In genomic region chr2:200615247-200615646, GRCh38 we compare ENCODE assay signal across 10 cellular contexts. TPM values are rescaled to one million over a fixed set of nuclear protein-coding genes. Genes with fewer than 3 reads are reported as not detected.
DNase-seq lines count a peak whose midpoint lies in the region; ATAC-seq, FAIRE-seq and TF ChIP-seq lines count a peak whose summit lies in the region.
"Had no signal": no experiment of that assay in that cellular context is flagged by ENCODE, and none has a peak within 500 bp of the region (broad histone marks: within the 10 kb centered on the region; RNA-seq: fewer than 3 reads in every experiment).

No MANE protein-coding gene starts in this region.

- H3K27ac ChIP-seq in GM12878 (ENCODE audit: control insufficient read depth, insufficient read depth) = no peak overlapping the region
- H3K27ac ChIP-seq in right lobe of liver = peak overlapping the region; percentile 30 to 62 (median 33)
- H3K27ac ChIP-seq in tibial artery = no peak overlapping the region

- TF ChIP-seq CTCF in GM12878 (IDR thresholded peaks at IDR 0.05 in 2 of 3, conservative IDR thresholded peaks at IDR 0.05 in 1 of 3; ENCODE audit: control insufficient read depth in 2 of 3, extremely low read depth in 1 of 3, insufficient read depth in 1 of 3, low read depth in 3 of 3, low read length in 3 of 3) = no peak
- TF ChIP-seq CTCF in right lobe of liver (IDR thresholded peaks at IDR 0.05) = peak in 1 of 4 donors; percentile 19
- no peak for TF ChIP-seq CTCF in tibial artery (IDR thresholded peaks at IDR 0.05)

- CTCF ChIA-PET in GM12878 (lab: Yijun Ruan, JAX) = interaction anchor here (0.9 to 1.2 kb wide), 3 partner anchors 14 to 144 kb away, joined by 3 read pairs; no protein-coding TSS in a partner anchor

- no peak for FAIRE-seq in GM12878 (lab: Jason Lieb, UNC)

- H3K9me3 ChIP-seq in GM12878 (replicated peaks; ENCODE audit: control insufficient read depth, insufficient read depth, low read length) (no peaks in the 10 kb centered on the region), right lobe of liver (no peaks in the 10 kb centered on the region), tibial artery (no peaks in the 10 kb centered on the region)

- POLR2A ChIA-PET in GM12878 (lab: Charles Lee) = no interaction called here

- SMC1A ChIA-PET in GM12878 (lab: Charles Lee; ENCODE audit: uncharacterized antibody, unreplicated experiment) = interaction anchor here (1.6 kb wide), 1 partner anchor 145 kb away, joined by 4 read pairs; no protein-coding TSS in a partner anchor

- H3K79me2 ChIP-seq in GM12878 (ENCODE audit: control insufficient read depth, insufficient read depth, low read length) = no peaks in the 10 kb centered on the region

- TF ChIP-seq POLR2A in GM12878 (IDR thresholded peaks at IDR 0.05; ENCODE audit: low read depth, low read length) (no peak), right lobe of liver (IDR thresholded peaks at IDR 0.05) (no peak)

- ATAC-seq in GM18498 (IDR thresholded peaks at IDR 0.05; ENCODE audit: unreplicated experiment) (peak; percentile 43), GM12878 (peak; percentile 65), right lobe of liver (peak; percentile 9 to 43 (median 18)), GM18870 (IDR thresholded peaks at IDR 0.05; ENCODE audit: unreplicated experiment) (no peak)

- 27% methylated on average over 1 of the region's 1 CpG for WGBS in GM12878 (ENCODE audit: insufficient coverage, insufficient replicate concordance, low lambda C conversion rate, missing lambda C conversion rate)
- 38% methylated on average over 1 of the region's 1 CpG for WGBS in right lobe of liver (ENCODE audit: insufficient coverage, low coverage, low lambda C conversion rate, missing lambda C conversion rate)

- H2AFZ ChIP-seq in GM12878 (ENCODE audit: control insufficient read depth, low read depth, low read length) = no peak overlapping the region

- BruUV-seq in GM12878 (replicated peaks; lab: Mats Ljungman, UMichigan) = no TSS peak

- no peak overlapping the region for H3K4me2 ChIP-seq in GM12878 (ENCODE audit: control insufficient read depth, insufficient read depth)

- DNase-seq in Kasumi-1 (lab: John Stamatoyannopoulos, UW) (peak; percentile 40 to 57), GM12878 (ENCODE audit: low read depth, low spot score) (no peak), right lobe of liver (no peak), tibial artery (no peak), NCI-H526 treated with DMSO at 0.1 percent for 48 hours (lab: John Stamatoyannopoulos, UW) (no peak)
- no peak for DNase-seq in stimulated activated CD4-positive, alpha-beta T cell treated with anti-CD3 and anti-CD28 coated beads, Interleukin-4, amount 100 ng/mL, for 4 hours
- DNase-seq: GDM1, Karpas-422 had no signal

- TF ChIP-seq EP300 in GM12878 (IDR thresholded peaks at IDR 0.05; ENCODE audit: borderline replicate concordance in 1 of 2, control insufficient read depth in 1 of 2, low read depth in 2 of 2, low read length in 2 of 2) = no peak

- no peaks in the 10 kb centered on the region for H4K20me1 ChIP-seq in GM12878 (ENCODE audit: control insufficient read depth, insufficient read depth)

- peaks cover 5% of the 10 kb centered on the region for H3K4me1 ChIP-seq in GM12878 (ENCODE audit: control insufficient read depth, insufficient read depth, low read length)
- H3K4me1 ChIP-seq in right lobe of liver = peaks cover 0 to 82% (median 32%) of the 10 kb centered on the region in 4 donors
- H3K4me1 ChIP-seq in tibial artery = no peaks in the 10 kb centered on the region

- H3K27me3 ChIP-seq in GM12878 (replicated peaks in 1 of 2; ENCODE audit: control insufficient read depth in 2 of 2, insufficient read depth in 2 of 2, low read length in 1 of 2) (no peaks in the 10 kb centered on the region; a peak in 1 of 4 replicates), right lobe of liver (no peaks in the 10 kb centered on the region), tibial artery (no peaks in the 10 kb centered on the region)

- no peak overlapping the region for H3K9ac ChIP-seq in GM12878 (ENCODE audit: control insufficient read depth, insufficient read depth, low read length)

- RAD21 ChIA-PET in GM12878 (lab: Charles Lee; ENCODE audit: unreplicated experiment) = interaction anchor here (0.6 kb wide), 1 partner anchor 137 kb away, joined by 3 read pairs; no protein-coding TSS in a partner anchor

- in situ Hi-C loops in GM12878 (cut with MboI) = no loop called here

- no peak for TF ChIP-seq RAD21 in GM12878 (IDR thresholded peaks at IDR 0.05; ENCODE audit: insufficient read depth, low read depth, low read length)

- no peaks in the 10 kb centered on the region for H3K36me3 ChIP-seq in GM12878 (ENCODE audit: control insufficient read depth in 2 of 2, insufficient read depth in 2 of 2, low read length in 1 of 2)
- peaks cover 0 to 96% (median 35%) of the 10 kb centered on the region in 4 donors for H3K36me3 ChIP-seq in right lobe of liver
- peaks cover 0 to 15% (median 0%) of the 10 kb centered on the region in 3 donors for H3K36me3 ChIP-seq in tibial artery

- intact Hi-C loops in GM12878 (cut with micrococcal nuclease; ENCODE audit: unreplicated experiment) = no loop called here
- intact Hi-C loops in right lobe of liver (cut with DNase I) = no loop called here
- intact Hi-C loops in tibial artery (cut with DNase I; ENCODE audit: low total_unique reads) = no loop called here

- H3K4me3 ChIP-seq in GM12878 (no peak overlapping the region), right lobe of liver (no peak overlapping the region), tibial artery (no peak overlapping the region)

TF ChIP-seq in GM12878, 131 proteins besides CTCF, POLR2A, EP300 and RAD21:
- TF ChIP-seq ZZZ3 (IDR thresholded peaks at IDR 0.05; ENCODE audit: control insufficient read depth, insufficient read length, low read depth) = no peak
- TF ChIP-seq JUNB (IDR thresholded peaks at IDR 0.05) = peak; percentile 23; the same call in 1 of the 2 replicates
- TF ChIP-seq RUNX3 (IDR thresholded peaks at IDR 0.05; ENCODE audit: low read length) = peak; percentile 10; the same call in 1 of the 2 replicates
- no peak for TF ChIP-seq ZNF622 (IDR thresholded peaks at IDR 0.05)
- no peak for TF ChIP-seq SP1 (IDR thresholded peaks at IDR 0.05; ENCODE audit: low read depth, low read length)
- TF ChIP-seq NKRF (conservative IDR thresholded peaks at IDR 0.05) = no peak
- no peak for TF ChIP-seq KDM1A (IDR thresholded peaks at IDR 0.05; ENCODE audit: borderline replicate concordance)
- TF ChIP-seq EED (IDR thresholded peaks at IDR 0.05; ENCODE audit: low read depth) = 0 out of 2 replicates have a peak, but pooled peaks have one; percentile 41
- TF ChIP-seq IRF3 (IDR thresholded peaks at IDR 0.05) = no peak
TF ChIP-seq in GM12878: peak in this region for 3.

RNA-seq across cellular contexts. Expression of gene AOX1, which starts 29.4 kb away (rescaled TPM):
- total RNA-seq in GM12878 (2013; cell fraction: nucleolus; rRNA removed) = 0.56 TPM in 1 of 2 replicates, not detected in the other
- 0.05 and 0.34 TPM in 2 replicates for total RNA-seq in GM12878 (2014; rRNA removed)
- not detected in 2 replicates for total RNA-seq in GM12878 (2014; rRNA removed; fragmentation: Illumina TruSeq; extraction: Trizol)
- total RNA-seq in GM12878 (2021) = 0.56 and 0.80 TPM in 2 replicates
- polyA plus RNA-seq in GM12878 (2011; ENCODE audit: low read depth) = not detected
- polyA plus RNA-seq in GM12878 (2011; rRNA removed) = 0.03 TPM in 1 of 2 replicates, not detected in the other
- not detected in 2 replicates for polyA plus RNA-seq in GM12878 (2011; cell fraction: cytosol; rRNA removed)
- polyA plus RNA-seq in GM12878 (2011; cell fraction: nucleus; rRNA removed) = 0.25 and 0.30 TPM in 2 replicates
- 0.14 TPM in 1 of 2 replicates, not detected in the other for polyA plus RNA-seq in GM12878 (2012)
- not detected in 2 replicates for polyA plus RNA-seq in GM12878 (2014; fragmentation: Illumina TruSeq; extraction: Trizol)
- not detected for polyA plus RNA-seq in GM12878 (2014; fragmentation: Nextera tagmentation; extraction: Ambion mirVana)
- 0.04 TPM in 1 of 2 replicates, not detected in the other for polyA plus RNA-seq in GM12878 (2014; rRNA removed)
- polyA plus RNA-seq in GM12878 (2016; fragmentation: Nextera tagmentation; extraction: Ambion mirVana) = not detected
- polyA minus RNA-seq in GM12878 (2011; rRNA and poly(A)+ RNA removed) = 1.8 TPM in 1 of 2 replicates, not detected in the other
- not detected in 2 replicates for polyA minus RNA-seq in GM12878 (2011; cell fraction: cytosol; rRNA and poly(A)+ RNA removed)
- polyA minus RNA-seq in GM12878 (2011; cell fraction: nucleus; rRNA and poly(A)+ RNA removed) = 0.24 and 0.29 TPM in 2 replicates
- 1,000 to 10,000 TPM in 3 of 6 experiments, 100 to 1,000 TPM in 3; 524 to 1,747 (median 931) TPM for total RNA-seq in right lobe of liver

Comparison
In these comparisons a context has a peak if more than half of its experiments do, and no peak if none do; other contexts are left out.
1. DNase-seq: peak in Kasumi-1 (2 of 2); none in GM12878 (single experiment), right lobe of liver (0 of 3), tibial artery (0 of 2), NCI-H526 treated with DMSO at 0.1 percent for 48 hours (single experiment) and stimulated activated CD4-positive, alpha-beta T cell treated with anti-CD3 and anti-CD28 coated beads, Interleukin-4, amount 100 ng/mL, for 4 hours (0 of 2).
2. H3K27ac ChIP-seq: peak in right lobe of liver (3 of 3); none in GM12878 (single experiment) and tibial artery (0 of 2).
3. RNA of gene AOX1, which starts 29.4 kb away (total RNA-seq): 524 to 1,747 TPM in right lobe of liver; 0.05 to 0.80 TPM in GM12878; every median in the first group is over 100 times any median in the second.